In the genomic region with DNA sequence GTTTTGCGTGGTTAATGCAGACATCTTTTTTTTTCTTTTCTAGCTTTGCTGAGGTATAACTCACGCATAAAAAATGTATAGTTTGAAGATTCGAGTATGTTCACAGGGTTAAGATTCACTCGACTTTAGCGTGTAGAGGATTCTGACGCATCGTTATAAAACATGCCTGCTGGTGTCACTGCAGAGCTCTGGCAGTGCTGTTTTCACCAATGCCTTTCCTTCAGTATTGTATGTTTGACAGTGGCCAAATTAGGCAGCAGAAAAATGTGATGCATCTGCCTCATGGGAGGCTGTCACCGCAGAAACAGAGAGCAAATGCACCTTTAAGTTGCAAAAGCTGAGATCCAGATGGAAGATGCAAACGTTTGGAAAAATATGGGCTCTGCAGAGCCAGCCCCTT, we compare ENCODE assay signal across 8 cellular contexts. TPM values are rescaled to one million over a fixed set of nuclear protein-coding genes. Genes with fewer than 3 reads are reported as not detected.
A peak's percentile ranks its signal among the peaks of the same experiment; 100 is the strongest.
DNase-seq lines count a peak whose midpoint lies in the region; ATAC-seq and TF ChIP-seq lines count a peak whose summit lies in the region.

No MANE protein-coding gene starts in this region.

- peaks cover 9% of the 10 kb centered on the region for H3K9me3 Mint-ChIP-seq in activated CD4-positive, alpha-beta memory T cell treated with anti-CD3 and anti-CD28 coated beads for 36 hours
- H3K9me3 Mint-ChIP-seq in activated CD4-positive, alpha-beta memory T cell treated with anti-CD3 and anti-CD28 coated beads, Interleukin-2, amount 10 ng/mL, durations not matched to agents 7 days and 5 days = peaks cover 4% of the 10 kb centered on the region
- H3K9me3 Mint-ChIP-seq in activated naive CD8-positive, alpha-beta T cell treated with anti-CD3 and anti-CD28 coated beads, Interleukin-2, amount 50 U/mL, for 24 hours = peaks cover 9% of the 10 kb centered on the region

- intact Hi-C loops in activated CD4-positive, alpha-beta memory T cell treated with anti-CD3 and anti-CD28 coated beads for 36 hours (cut with micrococcal nuclease) = loop anchor here (1.0 to 2.0 kb wide), 2 partner anchors 226 to 268 kb away; no protein-coding TSS in a partner anchor
- intact Hi-C loops in mucosa of descending colon (cut with DNase I, micrococcal nuclease) = no loop called here

- peaks cover 6% of the 10 kb centered on the region for H3K36me3 Mint-ChIP-seq in activated CD4-positive, alpha-beta memory T cell treated with anti-CD3 and anti-CD28 coated beads for 36 hours
- no peaks in the 10 kb centered on the region for H3K36me3 Mint-ChIP-seq in activated CD4-positive, alpha-beta memory T cell treated with anti-CD3 and anti-CD28 coated beads, Interleukin-2, amount 10 ng/mL, durations not matched to agents 7 days and 5 days (ENCODE audit: low read depth)
- peaks cover 3% of the 10 kb centered on the region for H3K36me3 Mint-ChIP-seq in activated naive CD8-positive, alpha-beta T cell treated with anti-CD3 and anti-CD28 coated beads, Interleukin-2, amount 50 U/mL, for 24 hours (ENCODE audit: low read depth)

- CTCF ChIA-PET in activated CD4-positive, alpha-beta memory T cell treated with anti-CD3 and anti-CD28 coated beads for 36 hours (lab: Charles Lee) = interaction anchor here (1.0 to 5.1 kb wide), 8 partner anchors 25 to 271 kb away, joined by 3 to 44 read pairs (median 4); a partner anchor contains a TSS
- CTCF ChIA-PET in activated CD4-positive, alpha-beta memory T cell treated with anti-CD3 and anti-CD28 coated beads, Interleukin-2, amount 10 ng/mL, durations not matched to agents 7 days and 5 days (lab: Charles Lee) = interaction anchor here (0.7 to 4.7 kb wide), 6 partner anchors 11 to 291 kb away, joined by 3 to 48 read pairs (median 4); no protein-coding TSS in a partner anchor

- TF ChIP-seq CTCF in mucosa of descending colon (IDR thresholded peaks at IDR 0.05) = no peak

- no peaks in the 10 kb centered on the region for H3K9me3 ChIP-seq in mucosa of descending colon

- peaks cover 9% of the 10 kb centered on the region for H3K27me3 Mint-ChIP-seq in activated CD4-positive, alpha-beta memory T cell treated with anti-CD3 and anti-CD28 coated beads for 36 hours
- peaks cover 45% of the 10 kb centered on the region for H3K27me3 Mint-ChIP-seq in activated CD4-positive, alpha-beta memory T cell treated with anti-CD3 and anti-CD28 coated beads, Interleukin-2, amount 10 ng/mL, durations not matched to agents 7 days and 5 days
- H3K27me3 Mint-ChIP-seq in activated naive CD8-positive, alpha-beta T cell treated with anti-CD3 and anti-CD28 coated beads, Interleukin-2, amount 50 U/mL, for 24 hours = peaks cover 11% of the 10 kb centered on the region

- ATAC-seq in activated naive CD8-positive, alpha-beta T cell treated with anti-CD3 and anti-CD28 coated beads, Interleukin-2, amount 50 U/mL, for 24 hours = peak; percentile 63
- ATAC-seq in mucosa of descending colon (peak; percentile 53), HG03135 (IDR thresholded peaks at IDR 0.05; ENCODE audit: unreplicated experiment) (no peak)

- H3K4me3 Mint-ChIP-seq in activated CD4-positive, alpha-beta memory T cell treated with anti-CD3 and anti-CD28 coated beads for 36 hours = no peak overlapping the region
- no peak overlapping the region for H3K4me3 Mint-ChIP-seq in activated CD4-positive, alpha-beta memory T cell treated with anti-CD3 and anti-CD28 coated beads, Interleukin-2, amount 10 ng/mL, durations not matched to agents 7 days and 5 days
- no peak overlapping the region for H3K4me3 Mint-ChIP-seq in activated naive CD8-positive, alpha-beta T cell treated with anti-CD3 and anti-CD28 coated beads, Interleukin-2, amount 50 U/mL, for 24 hours

- no peak overlapping the region for H3K4me3 ChIP-seq in mucosa of descending colon

- H3K36me3 ChIP-seq in mucosa of descending colon (ENCODE audit: low read depth) = no peaks in the 10 kb centered on the region

- no peaks in the 10 kb centered on the region for H3K4me1 Mint-ChIP-seq in activated CD4-positive, alpha-beta memory T cell treated with anti-CD3 and anti-CD28 coated beads for 36 hours (ENCODE audit: low read depth)
- H3K4me1 Mint-ChIP-seq in activated CD4-positive, alpha-beta memory T cell treated with anti-CD3 and anti-CD28 coated beads, Interleukin-2, amount 10 ng/mL, durations not matched to agents 7 days and 5 days = no peaks in the 10 kb centered on the region
- peaks cover 2% of the 10 kb centered on the region for H3K4me1 Mint-ChIP-seq in activated naive CD8-positive, alpha-beta T cell treated with anti-CD3 and anti-CD28 coated beads, Interleukin-2, amount 50 U/mL, for 24 hours

- POLR2A ChIA-PET in activated CD4-positive, alpha-beta memory T cell treated with anti-CD3 and anti-CD28 coated beads for 36 hours (lab: Charles Lee) = no interaction called here
- POLR2A ChIA-PET in activated CD4-positive, alpha-beta memory T cell treated with anti-CD3 and anti-CD28 coated beads, Interleukin-2, amount 10 ng/mL, durations not matched to agents 7 days and 5 days (lab: Charles Lee) = interaction anchor here (1.2 kb wide), 1 partner anchor 225 kb away, joined by 5 read pairs; no protein-coding TSS in a partner anchor

- H3K27ac Mint-ChIP-seq in activated CD4-positive, alpha-beta memory T cell treated with anti-CD3 and anti-CD28 coated beads for 36 hours = no peak overlapping the region
- H3K27ac Mint-ChIP-seq in activated CD4-positive, alpha-beta memory T cell treated with anti-CD3 and anti-CD28 coated beads, Interleukin-2, amount 10 ng/mL, durations not matched to agents 7 days and 5 days = no peak overlapping the region
- H3K27ac Mint-ChIP-seq in activated naive CD8-positive, alpha-beta T cell treated with anti-CD3 and anti-CD28 coated beads, Interleukin-2, amount 50 U/mL, for 24 hours = no peak overlapping the region

- DNase-seq in activated CD4-positive, alpha-beta memory T cell treated with anti-CD3 and anti-CD28 coated beads for 36 hours = peak; percentile 39
- DNase-seq in activated CD4-positive, alpha-beta memory T cell treated with anti-CD3 and anti-CD28 coated beads, Interleukin-2, amount 10 ng/mL, durations not matched to agents 7 days and 5 days = no peak
- DNase-seq in NCI-H526 (lab: John Stamatoyannopoulos, UW) (peak; percentile 42 to 72), mucosa of descending colon (peak in 1 of 3 donors; percentile 32), GF-D8 (lab: John Stamatoyannopoulos, UW) (no peak), NCI-H510A treated with DMSO at 0.1 percent for 48 hours (lab: John Stamatoyannopoulos, UW) (no peak)
- peak; percentile 15 for DNase-seq in activated naive CD8-positive, alpha-beta T cell treated with anti-CD3 and anti-CD28 coated beads, Interleukin-2, amount 50 U/mL, for 24 hours

- no peaks in the 10 kb centered on the region for H3K4me1 ChIP-seq in mucosa of descending colon (ENCODE audit: low read depth)

RNA-seq across cellular contexts. Expression of a gene that starts 18.0 kb away (rescaled TPM):
- not detected for total RNA-seq in activated CD4-positive, alpha-beta memory T cell treated with anti-CD3 and anti-CD28 coated beads for 36 hours
- not detected for total RNA-seq in activated CD4-positive, alpha-beta memory T cell treated with anti-CD3 and anti-CD28 coated beads, Interleukin-2, amount 10 ng/mL, durations not matched to agents 7 days and 5 days
- 1 to 10 TPM in 2 of 3 donors, under 1 TPM in 1; 0.87 to 5.4 (median 3.4) TPM for total RNA-seq in mucosa of descending colon

RNA-seq across cellular contexts. Expression of a gene that starts 42.6 kb away (rescaled TPM):
- total RNA-seq in activated CD4-positive, alpha-beta memory T cell treated with anti-CD3 and anti-CD28 coated beads for 36 hours = 10 to 100 TPM; 81.8 to 83.1 TPM
- total RNA-seq in activated CD4-positive, alpha-beta memory T cell treated with anti-CD3 and anti-CD28 coated beads, Interleukin-2, amount 10 ng/mL, durations not matched to agents 7 days and 5 days = 10 to 100 TPM; 49.2 to 49.6 TPM
- total RNA-seq in mucosa of descending colon = 10 to 100 TPM; 70.3 to 84.1 (median 80.0) TPM

RNA-seq across cellular contexts. Expression of a gene that starts 48.3 kb away (rescaled TPM):
- not detected for total RNA-seq in activated CD4-positive, alpha-beta memory T cell treated with anti-CD3 and anti-CD28 coated beads for 36 hours
- under 1 TPM in 1 of 2 experiments, not detected in 1; 0.15 TPM for total RNA-seq in activated CD4-positive, alpha-beta memory T cell treated with anti-CD3 and anti-CD28 coated beads, Interleukin-2, amount 10 ng/mL, durations not matched to agents 7 days and 5 days
- not detected for total RNA-seq in mucosa of descending colon

Comparison
In these comparisons a context has a peak if more than half of its experiments do, and no peak if none do; other contexts are left out.
1. DNase-seq: peak in activated CD4-positive, alpha-beta memory T cell treated with anti-CD3 and anti-CD28 coated beads for 36 hours (single experiment), NCI-H526 (2 of 2) and activated naive CD8-positive, alpha-beta T cell treated with anti-CD3 and anti-CD28 coated beads, Interleukin-2, amount 50 U/mL, for 24 hours (single experiment); none in activated CD4-positive, alpha-beta memory T cell treated with anti-CD3 and anti-CD28 coated beads, Interleukin-2, amount 10 ng/mL, durations not matched to agents 7 days and 5 days (single experiment), GF-D8 (single experiment) and NCI-H510A treated with DMSO at 0.1 percent for 48 hours (single experiment).